Comparison of ENCODE assay signal across 1 cellular context in the genomic region with DNA sequence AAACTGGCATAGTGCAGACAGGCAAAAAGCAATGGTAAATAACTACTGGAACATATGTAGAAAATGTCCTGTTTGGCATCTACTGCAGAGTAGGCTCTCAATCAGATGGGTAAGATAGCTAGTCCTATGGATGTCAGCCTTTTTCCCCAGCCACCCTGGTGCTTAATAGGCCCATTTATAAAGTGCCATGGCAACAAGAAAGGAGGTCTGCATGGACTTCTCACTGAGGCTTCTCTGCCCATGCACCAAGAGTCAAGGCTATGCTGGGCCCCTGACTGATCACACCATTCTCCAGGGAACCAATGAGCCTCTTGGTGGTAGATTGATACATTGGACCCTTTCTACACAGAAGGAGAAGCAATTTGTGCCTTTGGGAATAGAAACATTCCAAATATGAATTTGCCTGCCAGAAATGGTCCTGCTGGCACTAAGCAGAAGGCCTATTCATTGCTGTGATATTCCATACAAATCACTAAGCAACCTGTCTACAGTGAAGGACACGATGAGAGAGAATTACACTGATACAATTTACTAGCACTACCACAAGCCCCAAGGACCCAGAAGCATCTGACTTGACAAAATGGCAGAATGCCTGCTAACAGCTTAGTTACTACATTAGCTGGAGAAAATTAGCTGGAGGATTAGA.
TF ChIP-seq lines count a peak whose summit lies in the region.

No MANE protein-coding gene starts in this region.

TF ChIP-seq in SK-N-SH treated with all-trans-retinoic acid at 6 μM for 48 hours, 23 proteins besides CTCF, POLR2A, EP300 and RAD21 (continued from another document):
- TF ChIP-seq, protein P1, sequence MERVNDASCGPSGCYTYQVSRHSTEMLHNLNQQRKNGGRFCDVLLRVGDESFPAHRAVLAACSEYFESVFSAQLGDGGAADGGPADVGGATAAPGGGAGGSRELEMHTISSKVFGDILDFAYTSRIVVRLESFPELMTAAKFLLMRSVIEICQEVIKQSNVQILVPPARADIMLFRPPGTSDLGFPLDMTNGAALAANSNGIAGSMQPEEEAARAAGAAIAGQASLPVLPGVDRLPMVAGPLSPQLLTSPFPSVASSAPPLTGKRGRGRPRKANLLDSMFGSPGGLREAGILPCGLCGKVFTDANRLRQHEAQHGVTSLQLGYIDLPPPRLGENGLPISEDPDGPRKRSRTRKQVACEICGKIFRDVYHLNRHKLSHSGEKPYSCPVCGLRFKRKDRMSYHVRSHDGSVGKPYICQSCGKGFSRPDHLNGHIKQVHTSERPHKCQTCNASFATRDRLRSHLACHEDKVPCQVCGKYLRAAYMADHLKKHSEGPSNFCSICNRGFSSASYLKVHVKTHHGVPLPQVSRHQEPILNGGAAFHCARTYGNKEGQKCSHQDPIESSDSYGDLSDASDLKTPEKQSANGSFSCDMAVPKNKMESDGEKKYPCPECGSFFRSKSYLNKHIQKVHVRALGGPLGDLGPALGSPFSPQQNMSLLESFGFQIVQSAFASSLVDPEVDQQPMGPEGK (CRISPR knock-in tag; IDR thresholded peaks at IDR 0.05; ENCODE audit: borderline replicate concordance): no peak
- no peak for TF ChIP-seq BACH2 (CRISPR knock-in tag; IDR thresholded peaks at IDR 0.05; ENCODE audit: borderline replicate concordance)
- TF ChIP-seq ZNF70 (CRISPR knock-in tag; IDR thresholded peaks at IDR 0.05): no peak
- no peak for TF ChIP-seq ZNF565 (CRISPR knock-in tag; conservative IDR thresholded peaks at IDR 0.05; ENCODE audit: low read depth)
